16 cellular contexts compared by ENCODE assay signal in genomic region chr1:52037402-52037814, GRCh38.
A peak's percentile ranks its signal among the peaks of the same experiment; 100 is the strongest.
DNase-seq lines count a peak whose midpoint lies in the region; ATAC-seq and TF ChIP-seq lines count a peak whose summit lies in the region.
"Had no signal": no experiment of that assay in that cellular context is flagged by ENCODE, and none has a peak within 500 bp of the region (broad histone marks: within the 10 kb centered on the region; RNA-seq: fewer than 3 reads in every experiment).

No MANE protein-coding gene starts in this region.

- H3K4me3 Mint-ChIP-seq in nephron progenitor cell = no peak overlapping the region
- H3K4me3 Mint-ChIP-seq: dendritic cell treated with granulocyte-macrophage colony-stimulating factor and Interleukin-4, amounts not matched to agents 40 ng/mL and 50 ng/mL, for 4 days had no signal

- no peak for ATAC-seq in HG02938 (IDR thresholded peaks at IDR 0.05; ENCODE audit: unreplicated experiment)

- peaks cover 11% of the 10 kb centered on the region for H3K4me1 Mint-ChIP-seq in nephron progenitor cell

- H3K9me3 Mint-ChIP-seq in nephron progenitor cell = no peaks in the 10 kb centered on the region
- H3K9me3 Mint-ChIP-seq: dendritic cell treated with granulocyte-macrophage colony-stimulating factor and Interleukin-4, amounts not matched to agents 40 ng/mL and 50 ng/mL, for 4 days had no signal

- H3K27ac Mint-ChIP-seq in nephron progenitor cell = peak overlapping the region; percentile 85
- H3K27ac Mint-ChIP-seq: dendritic cell treated with granulocyte-macrophage colony-stimulating factor and Interleukin-4, amounts not matched to agents 40 ng/mL and 50 ng/mL, for 4 days had no signal

- no peak overlapping the region for H3K4me3 ChIP-seq in epithelial cell of esophagus (ENCODE audit: low read length)
- H3K4me3 ChIP-seq: HAP-1, SK-N-MC had no signal

- H3K36me3 Mint-ChIP-seq in nephron progenitor cell (ENCODE audit: low read depth) = peaks cover 21% of the 10 kb centered on the region

- TF ChIP-seq CTCF in epithelial cell of esophagus (IDR thresholded peaks at IDR 0.05; ENCODE audit: insufficient read depth, low read depth, low read length, missing control alignments) (no peak), nephron progenitor cell (IDR thresholded peaks at IDR 0.05) (no peak), GM10266 (IDR thresholded peaks at IDR 0.05; ENCODE audit: control insufficient read depth, insufficient read depth, low read depth, missing control alignments) (no peak)

- H3K27me3 Mint-ChIP-seq in nephron progenitor cell (ENCODE audit: low read depth, poor library complexity) = no peaks in the 10 kb centered on the region
- H3K27me3 Mint-ChIP-seq: dendritic cell treated with granulocyte-macrophage colony-stimulating factor and Interleukin-4, amounts not matched to agents 40 ng/mL and 50 ng/mL, for 4 days had no signal

- DNase-seq in HCEC 1CT (peak; percentile 76), NCI-H2171 treated with DMSO at 0.1 percent for 48 hours (lab: John Stamatoyannopoulos, UW) (peak; percentile 63), epithelial cell of esophagus (ENCODE audit: low read depth) (peak; percentile 35), nephron progenitor cell (no peak), GM10266 (ENCODE audit: extremely low spot score) (no peak), midbrain (lab: John Stamatoyannopoulos, UW) (no peak), GM19238 (ENCODE audit: insufficient read length, low spot score) (no peak)
- DNase-seq: activated effector memory CD4-positive, alpha-beta T cell treated with Interleukin-2 at 50 U/mL for 16 hours; erythroblast; hippocampal formation; NCI-H2227 treated with DMSO at 0.1 percent for 48 hours; OCI-M1 had no signal

Comparison
In these comparisons a context has a peak if more than half of its experiments do, and no peak if none do; other contexts are left out.
1. DNase-seq: peak in HCEC 1CT (single experiment), NCI-H2171 treated with DMSO at 0.1 percent for 48 hours (single experiment) and epithelial cell of esophagus (single experiment); none in nephron progenitor cell (single experiment), GM10266 (single experiment), midbrain (single experiment) and GM19238 (single experiment).